9 cellular contexts compared by ENCODE assay signal in genomic region chr20:5835870-5836269, GRCh38.
DNase-seq lines count a peak whose midpoint lies in the region; ATAC-seq and TF ChIP-seq lines count a peak whose summit lies in the region.
"Had no signal": no experiment of that assay in that cellular context is flagged by ENCODE, and none has a peak within 500 bp of the region (broad histone marks: within the 10 kb centered on the region; RNA-seq: fewer than 3 reads in every experiment).

No MANE protein-coding gene starts in this region.

- H3K36me3 Mint-ChIP-seq in CD4-positive, CD25-positive, alpha-beta regulatory T cell, result peaks cover 12% of the 10 kb centered on the region
- H3K36me3 Mint-ChIP-seq in chondrocyte (ENCODE audit: low read depth) (no peaks in the 10 kb centered on the region), mesothelial cell of epicardium (peaks cover 3% of the 10 kb centered on the region)

- peak; percentile 87 to 88 for ATAC-seq in CD4-positive, CD25-positive, alpha-beta regulatory T cell (ENCODE audit: low read depth in 2 of 2)
- ATAC-seq in GM21737 (IDR thresholded peaks at IDR 0.05; ENCODE audit: unreplicated experiment), result no peak
- ATAC-seq: left lobe of liver had no signal

- peaks cover 6% of the 10 kb centered on the region for H3K27me3 Mint-ChIP-seq in CD4-positive, CD25-positive, alpha-beta regulatory T cell
- H3K27me3 Mint-ChIP-seq in chondrocyte (ENCODE audit: low read depth) (no peaks in the 10 kb centered on the region), mesothelial cell of epicardium (ENCODE audit: low read depth) (no peaks in the 10 kb centered on the region)

- peak in 2 of 3 donors; percentile 69 to 85 for DNase-seq in CD4-positive, CD25-positive, alpha-beta regulatory T cell
- peak; percentile 37 for DNase-seq in Jurkat, Clone E6-1 (ENCODE audit: low read depth, low spot score)
- DNase-seq in chondrocyte (ENCODE audit: low spot score), result no peak
- no peak for DNase-seq in mesothelial cell of epicardium (ENCODE audit: low spot score in 2 of 2, unreplicated experiment in 2 of 2)
- DNase-seq in DMS79 (lab: John Stamatoyannopoulos, UW), result no peak
- DNase-seq in nucleus accumbens (lab: John Stamatoyannopoulos, UW), result no peak
- DNase-seq in NCI-H146 (lab: John Stamatoyannopoulos, UW), result no peak

- H3K9me3 Mint-ChIP-seq in CD4-positive, CD25-positive, alpha-beta regulatory T cell, result peaks cover 0 to 12% (median 2%) of the 10 kb centered on the region in 7 donors
- H3K9me3 Mint-ChIP-seq in chondrocyte (ENCODE audit: low read depth) (no peaks in the 10 kb centered on the region), mesothelial cell of epicardium (peaks cover 3% of the 10 kb centered on the region)

- peak overlapping the region; percentile 94 for H3K27ac ChIP-seq in CD4-positive, CD25-positive, alpha-beta regulatory T cell (ENCODE audit: insufficient read depth, low read length, poor library complexity, severe bottlenecking)

- H3K4me1 Mint-ChIP-seq in CD4-positive, CD25-positive, alpha-beta regulatory T cell, result peaks cover 24 to 63% (median 45%) of the 10 kb centered on the region in 4 donors
- H3K4me1 Mint-ChIP-seq in chondrocyte (ENCODE audit: low read depth), result peaks cover 20% of the 10 kb centered on the region
- H3K4me1 Mint-ChIP-seq in mesothelial cell of epicardium, result peaks cover 29% of the 10 kb centered on the region

- H3K9me3 ChIP-seq in CD4-positive, CD25-positive, alpha-beta regulatory T cell (ENCODE audit: control insufficient read depth in 2 of 2, low read length in 2 of 2), result peaks cover 0 to 12% of the 10 kb centered on the region in 2 experiments

- peak overlapping the region; percentile 89 to 97 (median 94) for H3K27ac Mint-ChIP-seq in CD4-positive, CD25-positive, alpha-beta regulatory T cell
- H3K27ac Mint-ChIP-seq in chondrocyte (ENCODE audit: unreplicated experiment) (peak overlapping the region; percentile 73), mesothelial cell of epicardium (peak overlapping the region; percentile 93)

- TF ChIP-seq CTCF in chondrocyte (IDR thresholded peaks at IDR 0.05) (no peak), mesothelial cell of epicardium (IDR thresholded peaks at IDR 0.05; ENCODE audit: unreplicated experiment) (no peak)

- no peaks in the 10 kb centered on the region for H3K27me3 ChIP-seq in CD4-positive, CD25-positive, alpha-beta regulatory T cell (ENCODE audit: control insufficient read depth, insufficient read depth, low read length)

- H3K4me1 ChIP-seq in CD4-positive, CD25-positive, alpha-beta regulatory T cell (ENCODE audit: control insufficient read depth, insufficient read depth, low read length, poor library complexity, severe bottlenecking), result peaks cover 26% of the 10 kb centered on the region

- peak overlapping the region; percentile 80 for H3K4me3 ChIP-seq in CD4-positive, CD25-positive, alpha-beta regulatory T cell (ENCODE audit: low read depth, low read length)
- no peak overlapping the region for H3K4me3 ChIP-seq in Jurkat, Clone E6-1 (ENCODE audit: low read length)

- peaks cover 2% of the 10 kb centered on the region for H3K36me3 ChIP-seq in CD4-positive, CD25-positive, alpha-beta regulatory T cell (ENCODE audit: control insufficient read depth, insufficient read depth, low read length)

- peak overlapping the region; percentile 70 to 93 (median 78) for H3K4me3 Mint-ChIP-seq in CD4-positive, CD25-positive, alpha-beta regulatory T cell
- no peak overlapping the region for H3K4me3 Mint-ChIP-seq in chondrocyte (ENCODE audit: unreplicated experiment)
- no peak overlapping the region for H3K4me3 Mint-ChIP-seq in mesothelial cell of epicardium

Comparison
In these comparisons a context has a peak if more than half of its experiments do, and no peak if none do; other contexts are left out.
1. DNase-seq: peak in CD4-positive, CD25-positive, alpha-beta regulatory T cell (2 of 3) and Jurkat, Clone E6-1 (single experiment); none in chondrocyte (single experiment), mesothelial cell of epicardium (0 of 2), DMS79 (single experiment), nucleus accumbens (0 of 56) and NCI-H146 (single experiment).
2. H3K4me3 Mint-ChIP-seq: peak in CD4-positive, CD25-positive, alpha-beta regulatory T cell (4 of 4); none in chondrocyte (single experiment) and mesothelial cell of epicardium (single experiment).
3. Peak in every context shown above with its lines, with median percentiles within 50 percentile points of each other: H3K27ac Mint-ChIP-seq.